Comparison of ENCODE assay signal across 17 cellular contexts in the genomic region with DNA sequence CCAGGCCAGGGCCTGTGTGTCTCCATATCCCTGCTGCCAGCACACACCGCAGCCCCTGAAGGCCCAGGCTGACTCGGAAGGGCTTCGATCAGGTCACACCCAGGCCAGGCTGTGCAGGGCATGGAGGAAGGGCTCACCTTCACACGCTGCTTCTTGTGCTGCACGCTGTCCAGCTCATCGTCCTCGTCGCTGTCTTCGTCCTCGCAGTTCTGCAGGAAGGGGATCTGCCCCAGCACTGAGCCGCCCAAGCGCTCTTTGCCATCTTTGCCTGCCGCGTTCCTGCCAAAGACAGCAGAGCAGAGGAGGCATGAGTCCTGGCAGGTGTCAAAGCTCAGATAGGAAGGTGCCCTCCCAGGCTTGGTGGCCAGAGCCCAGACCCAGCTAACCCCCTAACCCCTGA. TPM values are rescaled to one million over a fixed set of nuclear protein-coding genes. Genes with fewer than 3 reads are reported as not detected.
DNase-seq lines count a peak whose midpoint lies in the region; ATAC-seq, FAIRE-seq and TF ChIP-seq lines count a peak whose summit lies in the region.
"Had no signal": no experiment of that assay in that cellular context is flagged by ENCODE, and none has a peak within 500 bp of the region (broad histone marks: within the 10 kb centered on the region; RNA-seq: fewer than 3 reads in every experiment).

No MANE protein-coding gene starts in this region.

- H3K27me3 Mint-ChIP-seq in HFFc6 (ENCODE audit: insufficient read depth) = peaks cover 5% of the 10 kb centered on the region
- no peaks in the 10 kb centered on the region for H3K27me3 Mint-ChIP-seq in central memory CD8-positive, alpha-beta T cell

- WGBS in A549 (ENCODE audit: missing lambda C conversion rate) = 97% methylated on average over 14 of the region's 14 CpGs
- no CpG with 5 or more reads among the region's 14 CpGs for WGBS in neuronal stem cell (ENCODE audit: extremely low coverage in 2 of 2, insufficient read length in 2 of 2, insufficient replicate concordance in 1 of 2), 2 donors

- DNase-seq in A549 (ENCODE audit: low read depth in 1 of 2, low spot score in 1 of 2) (no peak), HFFc6 (no peak), neuronal stem cell (ENCODE audit: low spot score) (no peak), NCI-H524 (lab: John Stamatoyannopoulos, UW) (no peak), NCI-H345 treated with DMSO at 0.1 percent for 48 hours (lab: John Stamatoyannopoulos, UW; ENCODE audit: unreplicated experiment) (no peak), T-helper 9 cell (no peak)
- DNase-seq in central memory CD8-positive, alpha-beta T cell (ENCODE audit: low spot score in 2 of 2) = no peak
- DNase-seq: activated naive CD4-positive, alpha-beta T cell treated with anti-CD3 and anti-CD28 coated beads for 36 hours; NCI-H2227 treated with DMSO at 0.1 percent for 48 hours; ovary; SIG-M5; small intestine; T-helper 2 cell had no signal

- no peak for FAIRE-seq in A549 (lab: Jason Lieb, UNC)
- FAIRE-seq: H54, small intestine had no signal

- no peak overlapping the region for H3K4me3 ChIP-seq in A549
- H3K4me3 ChIP-seq in neuronal stem cell (ENCODE audit: low read length in 2 of 2) = no peak overlapping the region
- H3K4me3 ChIP-seq: ovary had no signal

- no peak overlapping the region for H2BK12ac ChIP-seq in neuronal stem cell (ENCODE audit: low read length)

- ATAC-seq in A549 = peak; percentile 6 to 11; a peak in 4 of 6 replicates
- no peak for ATAC-seq in central memory CD8-positive, alpha-beta T cell (replicated peaks; ENCODE audit: extremely low read depth, poor library complexity, severe bottlenecking)
- ATAC-seq in GM21825 (IDR thresholded peaks at IDR 0.05; ENCODE audit: unreplicated experiment) = no peak
- ATAC-seq: activated CD4-positive, CD25-positive, alpha-beta regulatory T cell treated with anti-CD3 and anti-CD28 coated beads, Interleukin-2, amount 50 U/mL, for 24 hours had no signal

- H3K36me3 Mint-ChIP-seq in HFFc6 (ENCODE audit: low read depth) = peaks cover 38% of the 10 kb centered on the region
- H3K36me3 Mint-ChIP-seq in central memory CD8-positive, alpha-beta T cell (ENCODE audit: insufficient read depth) = peaks cover 46% of the 10 kb centered on the region

- peaks cover 23% of the 10 kb centered on the region for H3K79me1 ChIP-seq in neuronal stem cell (ENCODE audit: low read depth, low read length)

- peaks cover 81 to 98% of the 10 kb centered on the region in 2 donors for H3K36me3 ChIP-seq in neuronal stem cell (replicated peaks in 1 of 2; ENCODE audit: control insufficient read depth in 2 of 2, insufficient read depth in 2 of 2, low read length in 2 of 2)
- H3K36me3 ChIP-seq: ovary had no signal

- H3K27ac ChIP-seq in A549 (peak overlapping the region in 1 of 2 experiments; percentile 66; a peak in 3 of 6 replicates), neuronal stem cell (replicated peaks; ENCODE audit: low read length) (no peak overlapping the region)
- H3K27ac ChIP-seq: ovary had no signal

- H3K4me3 Mint-ChIP-seq in HFFc6 = peak overlapping the region; percentile 65; the same call in 1 of the 2 replicates
- no peak overlapping the region for H3K4me3 Mint-ChIP-seq in central memory CD8-positive, alpha-beta T cell
- H3K4me3 Mint-ChIP-seq: activated naive CD4-positive, alpha-beta T cell treated with anti-CD3 and anti-CD28 coated beads for 36 hours; brain had no signal

- no peak for TF ChIP-seq POLR2A in A549 (IDR thresholded peaks at IDR 0.05; ENCODE audit: low read length)

- H3K18ac ChIP-seq in neuronal stem cell (ENCODE audit: low read length) = no peak overlapping the region

- H3K4ac ChIP-seq in neuronal stem cell (ENCODE audit: low read length) = no peak overlapping the region

- no peak for TF ChIP-seq CTCF in A549 (IDR thresholded peaks at IDR 0.05)
- no peak for TF ChIP-seq CTCF in HFFc6 (IDR thresholded peaks at IDR 0.05)

- H2BK120ac ChIP-seq in neuronal stem cell (ENCODE audit: low read depth, low read length) = no peak overlapping the region

- no peaks in the 10 kb centered on the region for H3K9me3 Mint-ChIP-seq in HFFc6
- H3K9me3 Mint-ChIP-seq in central memory CD8-positive, alpha-beta T cell = no peaks in the 10 kb centered on the region
- H3K9me3 Mint-ChIP-seq: activated naive CD4-positive, alpha-beta T cell treated with anti-CD3 and anti-CD28 coated beads for 36 hours; brain had no signal

- peak overlapping the region; percentile 88 for H3K27ac Mint-ChIP-seq in HFFc6
- H3K27ac Mint-ChIP-seq in central memory CD8-positive, alpha-beta T cell (ENCODE audit: low read depth) = peak overlapping the region; percentile 38

- H3K4me1 Mint-ChIP-seq in HFFc6 (ENCODE audit: low read depth) = peaks cover 38% of the 10 kb centered on the region
- H3K4me1 Mint-ChIP-seq in central memory CD8-positive, alpha-beta T cell = peaks cover 30% of the 10 kb centered on the region

- H2BK5ac ChIP-seq in neuronal stem cell (ENCODE audit: low read length) = no peak overlapping the region

- no peak overlapping the region; the same call in 2 of the 3 replicates for H3K4me2 ChIP-seq in A549
- no peak overlapping the region for H3K4me2 ChIP-seq in neuronal stem cell (ENCODE audit: insufficient read depth, low read length, poor library complexity, severe bottlenecking)

- H3K14ac ChIP-seq in neuronal stem cell (ENCODE audit: low read length) = no peak overlapping the region

- no peak overlapping the region for H3K23ac ChIP-seq in neuronal stem cell (ENCODE audit: low read depth, low read length, poor library complexity)

- H3K4me1 ChIP-seq in A549 (peaks cover 43% of the 10 kb centered on the region), neuronal stem cell (ENCODE audit: control insufficient read depth in 2 of 2, insufficient read depth in 1 of 2, low read depth in 1 of 2, low read length in 2 of 2) (no peaks in the 10 kb centered on the region)

- H2AK5ac ChIP-seq in neuronal stem cell (ENCODE audit: low read depth, low read length) = no peak overlapping the region

- H2AFZ ChIP-seq in neuronal stem cell (ENCODE audit: low read length) = no peak overlapping the region

- H3K9ac ChIP-seq in neuronal stem cell (ENCODE audit: low read depth, low read length, poor library complexity) = peak overlapping the region; percentile 65

- H4K91ac ChIP-seq in neuronal stem cell (ENCODE audit: low read depth, low read length, poor library complexity) = no peak overlapping the region

- CTCF ChIA-PET in A549 (lab: Yijun Ruan, JAX) = interaction anchor here (0.8 to 12.9 kb wide), 16 partner anchors 9 to 188 kb away, joined by 3 to 205 read pairs (median 11); partner anchors contain the start of genes DACT3, FKRP and PRKD2

- TF ChIP-seq RAD21 in A549 (conservative IDR thresholded peaks at IDR 0.05 in 1 of 2, IDR thresholded peaks at IDR 0.05 in 1 of 2) = no peak

- no peak overlapping the region for H2BK15ac ChIP-seq in neuronal stem cell (ENCODE audit: low read length)

- H3K9me3 ChIP-seq in A549 (no peaks in the 10 kb centered on the region), neuronal stem cell (replicated peaks in 1 of 2; ENCODE audit: control insufficient read depth in 2 of 2, insufficient read depth in 1 of 2, low read depth in 1 of 2, low read length in 2 of 2) (peaks cover 0 to 2% of the 10 kb centered on the region in 2 donors)
- H3K9me3 ChIP-seq: ovary had no signal

- H3K27me3 ChIP-seq in neuronal stem cell (ENCODE audit: control insufficient read depth in 3 of 3, insufficient read depth in 3 of 3, low read depth in 1 of 3, low read length in 3 of 3) = no peaks in the 10 kb centered on the region
- H3K27me3 ChIP-seq: ovary had no signal

- TF ChIP-seq EP300 in A549 (IDR thresholded peaks at IDR 0.05) = no peak

- no peak overlapping the region for H4K8ac ChIP-seq in neuronal stem cell (ENCODE audit: low read depth, low read length)

- POLR2A ChIA-PET in A549 (lab: Yijun Ruan, JAX) = interaction anchor here (1.0 kb wide), 1 partner anchor 12 kb away, joined by 4 read pairs; no protein-coding TSS in a partner anchor

RNA-seq across cellular contexts. Expression of gene PRKD2, which starts 13.7 kb away (rescaled TPM):
- 8.3 and 10.4 TPM in 2 replicates for polyA plus RNA-seq in A549 (2011; rRNA removed)
- polyA plus RNA-seq in A549 (2012; cell fraction: cytosol; rRNA removed) = 20.7 and 21.5 TPM in 2 replicates
- polyA plus RNA-seq in A549 (2012; cell fraction: nucleus; rRNA removed) = 43.5 and 59.2 TPM in 2 replicates
- polyA plus RNA-seq in A549 (2017; fragmentation: RNase III; extraction: RNeasy Plus Mini Kit Qiagen cat#74134 plus additional on column Dnase treatment) = 21.7 to 25.8 TPM (median 24.6 TPM) in 3 replicates
- polyA minus RNA-seq in A549 (2011; rRNA and poly(A)+ RNA removed) = 22.8 and 23.8 TPM in 2 replicates
- total RNA-seq in HFFc6 (2021; fragmentation: NEBNext Ultra II Directional; extraction: Animal tissue kit (Norgen Biotek cat#: 25700)) = 10 to 100 TPM; 35.3 to 42.2 (median 38.4) TPM
- 37.2 TPM for polyA plus RNA-seq in neuronal stem cell (2013, experiment 1 of 2)
- polyA plus RNA-seq in neuronal stem cell (2013, experiment 2 of 2) = 37.3 TPM

RNA-seq across cellular contexts. Expression of gene FKRP, which starts 15.3 kb away (rescaled TPM):
- 14.7 and 16.4 TPM in 2 replicates for polyA plus RNA-seq in A549 (2011; rRNA removed)
- polyA plus RNA-seq in A549 (2012; cell fraction: cytosol; rRNA removed) = 23.9 and 34.0 TPM in 2 replicates
- 75.2 and 82.8 TPM in 2 replicates for polyA plus RNA-seq in A549 (2012; cell fraction: nucleus; rRNA removed)
- polyA plus RNA-seq in A549 (2017; fragmentation: RNase III; extraction: RNeasy Plus Mini Kit Qiagen cat#74134 plus additional on column Dnase treatment) = 18.4 to 20.2 TPM (median 18.8 TPM) in 3 replicates
- 10.6 and 13.3 TPM in 2 replicates for polyA minus RNA-seq in A549 (2011; rRNA and poly(A)+ RNA removed)
- total RNA-seq in HFFc6 (2021; fragmentation: NEBNext Ultra II Directional; extraction: Animal tissue kit (Norgen Biotek cat#: 25700)) = 10 to 100 TPM; 31.4 to 36.8 (median 33.2) TPM
- polyA plus RNA-seq in neuronal stem cell (2013, experiment 1 of 2) = 16.8 TPM
- 16.0 TPM for polyA plus RNA-seq in neuronal stem cell (2013, experiment 2 of 2)

RNA-seq across cellular contexts. Expression of gene STRN4, which starts 15.7 kb away (rescaled TPM):
- 62.8 and 66.2 TPM in 2 replicates for polyA plus RNA-seq in A549 (2011; rRNA removed)
- 192 and 270 TPM in 2 replicates for polyA plus RNA-seq in A549 (2012; cell fraction: cytosol; rRNA removed)
- 380 and 588 TPM in 2 replicates for polyA plus RNA-seq in A549 (2012; cell fraction: nucleus; rRNA removed)
- 70.0 to 72.9 TPM (median 71.0 TPM) in 3 replicates for polyA plus RNA-seq in A549 (2017; fragmentation: RNase III; extraction: RNeasy Plus Mini Kit Qiagen cat#74134 plus additional on column Dnase treatment)
- polyA minus RNA-seq in A549 (2011; rRNA and poly(A)+ RNA removed) = 65.2 and 89.1 TPM in 2 replicates
- total RNA-seq in HFFc6 (2021; fragmentation: NEBNext Ultra II Directional; extraction: Animal tissue kit (Norgen Biotek cat#: 25700)) = 10 to 100 TPM; 53.6 to 60.8 (median 58.3) TPM
- polyA plus RNA-seq in neuronal stem cell (2013, experiment 1 of 2) = 94.3 TPM
- 93.2 TPM for polyA plus RNA-seq in neuronal stem cell (2013, experiment 2 of 2)

RNA-seq across cellular contexts. Expression of gene SLC1A5, which starts 57.8 kb away (rescaled TPM):
- polyA plus RNA-seq in A549 (2011; rRNA removed) (302 and 306 TPM in 2 replicates), A549 (2017; fragmentation: RNase III; extraction: RNeasy Plus Mini Kit Qiagen cat#74134 plus additional on column Dnase treatment) (184 to 200 TPM (median 189 TPM) in 3 replicates)
- 195 and 237 TPM in 2 replicates for polyA plus RNA-seq in A549 (2012; cell fraction: cytosol; rRNA removed)
- 457 and 532 TPM in 2 replicates for polyA plus RNA-seq in A549 (2012; cell fraction: nucleus; rRNA removed)
- 366 and 376 TPM in 2 replicates for polyA minus RNA-seq in A549 (2011; rRNA and poly(A)+ RNA removed)
- total RNA-seq in HFFc6 (2021; fragmentation: NEBNext Ultra II Directional; extraction: Animal tissue kit (Norgen Biotek cat#: 25700)) = 100 to 1,000 TPM; 263 to 310 (median 281) TPM
- 54.5 TPM for polyA plus RNA-seq in neuronal stem cell (2013, experiment 1 of 2)
- polyA plus RNA-seq in neuronal stem cell (2013, experiment 2 of 2) = 53.6 TPM

Comparison
In these comparisons a context has a peak if more than half of its experiments do, and no peak if none do; other contexts are left out.
1. ATAC-seq: peak in A549 (2 of 2); none in central memory CD8-positive, alpha-beta T cell (single experiment) and GM21825 (single experiment).